Comparison of ENCODE assay signal across 13 cellular contexts in genomic region chr15:98722645-98723044, GRCh38.
"Had no signal": no experiment of that assay in that cellular context is flagged by ENCODE, and none has a peak within 500 bp of the region (broad histone marks: within the 10 kb centered on the region; RNA-seq: fewer than 3 reads in every experiment).

No MANE protein-coding gene starts in this region.

- ATAC-seq: activated T-helper 17 cell treated with anti-CD3 and anti-CD28 coated beads, Interleukin-2, amount 50 U/mL, for 72 hours; gastroesophageal sphincter; psoas muscle; sciatic nerve had no signal

- H3K27ac Mint-ChIP-seq: activated T-helper 17 cell treated with anti-CD3 and anti-CD28 coated beads, Interleukin-2, amount 50 U/mL, for 72 hours; memory B cell; T-helper 2 cell treated with Interferon-gamma antibody and Interleukin-4, amounts not matched to agents 5 μg/mL and 100 μg/mL, for 36 hours had no signal

- H3K36me3 ChIP-seq: gastroesophageal sphincter, left lung, spleen, thoracic aorta had no signal

- H3K4me3 Mint-ChIP-seq: activated T-helper 17 cell treated with anti-CD3 and anti-CD28 coated beads, Interleukin-2, amount 50 U/mL, for 72 hours; memory B cell; T-helper 2 cell treated with Interferon-gamma antibody and Interleukin-4, amounts not matched to agents 5 μg/mL and 100 μg/mL, for 36 hours had no signal

- DNase-seq: activated CD4-positive, CD25-positive, alpha-beta regulatory T cell treated with anti-CD3 and anti-CD28 coated beads, Interleukin-2, amount 50 U/mL, for 72 hours; activated naive CD4-positive, alpha-beta T cell treated with Interleukin-2 at 50 U/mL for 16 hours; anterior cingulate cortex; left lung; psoas muscle; spleen; SW 1271 had no signal

- H3K4me3 ChIP-seq: gastroesophageal sphincter, left lung, psoas muscle, spleen, thoracic aorta had no signal

- H3K27ac ChIP-seq: left lung, psoas muscle, spleen, thoracic aorta had no signal

- H3K9me3 ChIP-seq: gastroesophageal sphincter, left lung, psoas muscle, spleen, thoracic aorta had no signal

- H3K27me3 Mint-ChIP-seq: activated T-helper 17 cell treated with anti-CD3 and anti-CD28 coated beads, Interleukin-2, amount 50 U/mL, for 72 hours had no signal

- H3K9me3 Mint-ChIP-seq: activated T-helper 17 cell treated with anti-CD3 and anti-CD28 coated beads, Interleukin-2, amount 50 U/mL, for 72 hours; memory B cell; T-helper 2 cell treated with Interferon-gamma antibody and Interleukin-4, amounts not matched to agents 5 μg/mL and 100 μg/mL, for 36 hours had no signal

- H3K27me3 ChIP-seq: gastroesophageal sphincter, left lung, spleen had no signal
